12 cellular contexts compared by ENCODE assay signal in the genomic region with DNA sequence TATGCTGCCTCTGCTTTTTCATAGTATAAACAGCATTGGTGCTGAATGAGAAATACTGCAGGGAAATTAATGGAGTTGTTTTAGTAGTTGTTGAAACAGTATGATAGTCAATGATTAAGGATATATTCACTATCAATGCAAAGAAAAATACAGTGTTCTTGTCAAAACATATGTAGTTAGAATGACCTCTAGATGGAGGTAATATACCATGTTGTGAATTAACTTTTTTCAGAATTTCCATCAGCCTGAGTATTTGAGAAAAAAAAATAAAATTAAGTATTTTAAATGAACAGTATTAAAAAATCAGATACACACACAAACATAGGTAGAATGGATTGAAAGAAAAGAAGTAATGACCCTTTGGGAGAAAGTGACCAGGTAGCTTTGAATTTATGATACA. TPM values are rescaled to one million over a fixed set of nuclear protein-coding genes. Genes with fewer than 3 reads are reported as not detected.
A peak's percentile ranks its signal among the peaks of the same experiment; 100 is the strongest.
DNase-seq lines count a peak whose midpoint lies in the region; ATAC-seq and TF ChIP-seq lines count a peak whose summit lies in the region.
"Had no signal": no experiment of that assay in that cellular context is flagged by ENCODE, and none has a peak within 500 bp of the region (broad histone marks: within the 10 kb centered on the region; RNA-seq: fewer than 3 reads in every experiment).

No MANE protein-coding gene starts in this region.

- H3K9ac ChIP-seq in SK-N-SH (no peak overlapping the region), OCI-LY3 (ENCODE audit: low read length) (no peak overlapping the region), endodermal cell (ENCODE audit: extremely low read depth, low read length, poor library complexity, severe bottlenecking) (no peak overlapping the region)

- H3K9me3 Mint-ChIP-seq in endodermal cell, result no peaks in the 10 kb centered on the region
- no peaks in the 10 kb centered on the region for H3K9me3 Mint-ChIP-seq in activated CD4-positive, alpha-beta T cell treated with anti-CD3 and anti-CD28 coated beads, Interleukin-2, amount 10 ng/mL, durations not matched to agents 7 days and 5 days
- no peaks in the 10 kb centered on the region for H3K9me3 Mint-ChIP-seq in activated CD4-positive, alpha-beta memory T cell treated with anti-CD3 and anti-CD28 coated beads, Interleukin-2, amount 10 ng/mL, durations not matched to agents 7 days and 5 days

- H4K20me1 ChIP-seq in SK-N-SH (ENCODE audit: insufficient read depth) (no peaks in the 10 kb centered on the region), OCI-LY3 (ENCODE audit: insufficient read depth, low read length) (no peaks in the 10 kb centered on the region)

- H3K4me1 ChIP-seq in SK-N-SH (ENCODE audit: control insufficient read depth in 1 of 2, insufficient read depth in 2 of 2, low read depth in 1 of 2, low read length in 1 of 2) (peaks cover 0 to 3% of the 10 kb centered on the region in 2 experiments; a peak in 2 of 4 replicates), OCI-LY3 (ENCODE audit: low read length) (peaks cover 5% of the 10 kb centered on the region; the same call in 1 of the 2 replicates), endodermal cell (ENCODE audit: control insufficient read depth, insufficient read depth, low read length) (no peaks in the 10 kb centered on the region)

- no peak for TF ChIP-seq EP300 in SK-N-SH (IDR thresholded peaks at IDR 0.05; ENCODE audit: borderline replicate concordance in 1 of 2, low read depth in 1 of 2, low read length in 1 of 2)

- POLR2A ChIA-PET in SK-N-SH (lab: Yijun Ruan, JAX), result no interaction called here
- POLR2A ChIA-PET in activated CD4-positive, alpha-beta T cell treated with anti-CD3 and anti-CD28 coated beads, Interleukin-2, amount 10 ng/mL, durations not matched to agents 7 days and 5 days (lab: Charles Lee), result no interaction called here
- POLR2A ChIA-PET in activated CD4-positive, alpha-beta memory T cell treated with anti-CD3 and anti-CD28 coated beads, Interleukin-2, amount 10 ng/mL, durations not matched to agents 7 days and 5 days (lab: Charles Lee), result no interaction called here

- no peaks in the 10 kb centered on the region for H3K27me3 Mint-ChIP-seq in endodermal cell (ENCODE audit: insufficient read depth)
- no peaks in the 10 kb centered on the region for H3K27me3 Mint-ChIP-seq in activated CD4-positive, alpha-beta T cell treated with anti-CD3 and anti-CD28 coated beads, Interleukin-2, amount 10 ng/mL, durations not matched to agents 7 days and 5 days
- H3K27me3 Mint-ChIP-seq in activated CD4-positive, alpha-beta memory T cell treated with anti-CD3 and anti-CD28 coated beads, Interleukin-2, amount 10 ng/mL, durations not matched to agents 7 days and 5 days, result no peaks in the 10 kb centered on the region

- H2AFZ ChIP-seq in SK-N-SH (ENCODE audit: low read depth), result no peak overlapping the region
- no peak overlapping the region for H2AFZ ChIP-seq in OCI-LY3 (ENCODE audit: low read depth, low read length)

- H3K9me3 ChIP-seq in SK-N-SH (no peaks in the 10 kb centered on the region), OCI-LY3 (ENCODE audit: insufficient read depth, low read length) (no peaks in the 10 kb centered on the region), endodermal cell (ENCODE audit: control insufficient read depth, low read length) (no peaks in the 10 kb centered on the region)

- H3K27ac ChIP-seq in SK-N-SH (ENCODE audit: low read depth in 2 of 2, low read length in 1 of 2) (no peak overlapping the region; a peak in 1 of 4 replicates), OCI-LY3 (ENCODE audit: low read length) (no peak overlapping the region), endodermal cell (ENCODE audit: low read depth, low read length) (no peak overlapping the region)

- H3K9me2 ChIP-seq in SK-N-SH, result no peaks in the 10 kb centered on the region

- no peak for ATAC-seq in SK-N-SH treated with all-trans-retinoic acid at 6 μM for 48 hours
- no peak for ATAC-seq in HG02798 (IDR thresholded peaks at IDR 0.05; ENCODE audit: poor library complexity, unreplicated experiment)
- ATAC-seq: T-helper 17 cell had no signal

- H3K4me1 Mint-ChIP-seq in endodermal cell, result peaks cover 5% of the 10 kb centered on the region
- H3K4me1 Mint-ChIP-seq in activated CD4-positive, alpha-beta T cell treated with anti-CD3 and anti-CD28 coated beads, Interleukin-2, amount 10 ng/mL, durations not matched to agents 7 days and 5 days, result peaks cover 5% of the 10 kb centered on the region
- peaks cover 6% of the 10 kb centered on the region for H3K4me1 Mint-ChIP-seq in activated CD4-positive, alpha-beta memory T cell treated with anti-CD3 and anti-CD28 coated beads, Interleukin-2, amount 10 ng/mL, durations not matched to agents 7 days and 5 days

- TF ChIP-seq CTCF in SK-N-SH (IDR thresholded peaks at IDR 0.05) (peak; percentile 59), OCI-LY3 (IDR thresholded peaks at IDR 0.05; ENCODE audit: low read depth, low read length) (peak; percentile 48), endodermal cell (conservative IDR thresholded peaks at IDR 0.05) (peak; percentile 51), retinal pigment epithelial cell (conservative IDR thresholded peaks at IDR 0.05; ENCODE audit: low read depth, low read length) (peak; percentile 25)

- H3K27ac Mint-ChIP-seq in endodermal cell, result no peak overlapping the region
- no peak overlapping the region for H3K27ac Mint-ChIP-seq in activated CD4-positive, alpha-beta T cell treated with anti-CD3 and anti-CD28 coated beads, Interleukin-2, amount 10 ng/mL, durations not matched to agents 7 days and 5 days
- no peak overlapping the region for H3K27ac Mint-ChIP-seq in activated CD4-positive, alpha-beta memory T cell treated with anti-CD3 and anti-CD28 coated beads, Interleukin-2, amount 10 ng/mL, durations not matched to agents 7 days and 5 days
- H3K27ac Mint-ChIP-seq: T-helper 17 cell had no signal

- no peaks in the 10 kb centered on the region for H3F3A ChIP-seq in SK-N-SH (replicated peaks; ENCODE audit: insufficient read depth)

- H3K27me3 ChIP-seq in SK-N-SH (ENCODE audit: insufficient read depth), result no peaks in the 10 kb centered on the region
- no peaks in the 10 kb centered on the region for H3K27me3 ChIP-seq in OCI-LY3 (ENCODE audit: low read depth, low read length)
- no peaks in the 10 kb centered on the region for H3K27me3 ChIP-seq in endodermal cell (ENCODE audit: control insufficient read depth, insufficient read depth, low read length, poor library complexity, severe bottlenecking)

- H3K36me3 ChIP-seq in SK-N-SH (replicated peaks in 1 of 2; ENCODE audit: control insufficient read depth in 1 of 2, insufficient read depth in 2 of 2, low read length in 1 of 2) (peaks cover 0 to 19% of the 10 kb centered on the region in 2 experiments), OCI-LY3 (replicated peaks; ENCODE audit: low read depth, low read length) (no peaks in the 10 kb centered on the region), endodermal cell (ENCODE audit: control insufficient read depth, insufficient read depth, low read length) (no peaks in the 10 kb centered on the region)

- TF ChIP-seq RAD21 in SK-N-SH (IDR thresholded peaks at IDR 0.05; ENCODE audit: low read length), result peak; percentile 78

- CTCF ChIA-PET in SK-N-SH (lab: Yijun Ruan, JAX), result interaction anchor here (0.7 to 3.9 kb wide), 29 partner anchors 9 to 589 kb away, joined by 3 to 59 read pairs (median 4); a partner anchor contains a TSS
- CTCF ChIA-PET in activated CD4-positive, alpha-beta T cell treated with anti-CD3 and anti-CD28 coated beads, Interleukin-2, amount 10 ng/mL, durations not matched to agents 7 days and 5 days (lab: Charles Lee), result no interaction called here
- CTCF ChIA-PET in activated CD4-positive, alpha-beta memory T cell treated with anti-CD3 and anti-CD28 coated beads, Interleukin-2, amount 10 ng/mL, durations not matched to agents 7 days and 5 days (lab: Charles Lee), result interaction anchor here (0.7 kb wide), 1 partner anchor 131 kb away, joined by 3 read pairs; no protein-coding TSS in a partner anchor

- H3K4me3 ChIP-seq in SK-N-SH (ENCODE audit: low read depth in 2 of 2, low read length in 1 of 2) (no peak overlapping the region), OCI-LY3 (ENCODE audit: low read length) (no peak overlapping the region), endodermal cell (ENCODE audit: low read length) (no peak overlapping the region), retinal pigment epithelial cell (ENCODE audit: low read length) (no peak overlapping the region)

- no peaks in the 10 kb centered on the region for H3K79me2 ChIP-seq in SK-N-SH (ENCODE audit: insufficient read depth)
- H3K79me2 ChIP-seq in OCI-LY3 (ENCODE audit: low read length), result no peaks in the 10 kb centered on the region

- peaks cover 4% of the 10 kb centered on the region for H3K36me3 Mint-ChIP-seq in endodermal cell (ENCODE audit: low read depth)
- H3K36me3 Mint-ChIP-seq in activated CD4-positive, alpha-beta T cell treated with anti-CD3 and anti-CD28 coated beads, Interleukin-2, amount 10 ng/mL, durations not matched to agents 7 days and 5 days (ENCODE audit: low read depth), result no peaks in the 10 kb centered on the region
- H3K36me3 Mint-ChIP-seq in activated CD4-positive, alpha-beta memory T cell treated with anti-CD3 and anti-CD28 coated beads, Interleukin-2, amount 10 ng/mL, durations not matched to agents 7 days and 5 days (ENCODE audit: low read depth), result no peaks in the 10 kb centered on the region

- no peak for DNase-seq in SK-N-SH
- no peak for DNase-seq in endodermal cell
- no peak for DNase-seq in retinal pigment epithelial cell (ENCODE audit: low read depth)
- DNase-seq in activated CD4-positive, alpha-beta T cell treated with anti-CD3 and anti-CD28 coated beads, Interleukin-2, amount 10 ng/mL, durations not matched to agents 7 days and 5 days, result no peak
- DNase-seq in activated CD4-positive, alpha-beta memory T cell treated with anti-CD3 and anti-CD28 coated beads, Interleukin-2, amount 10 ng/mL, durations not matched to agents 7 days and 5 days, result no peak
- DNase-seq: amniotic stem cell, GDM1, NCI-H524 treated with DMSO at 0.1 percent for 48 hours, T-helper 17 cell had no signal

- H3K4me2 ChIP-seq in SK-N-SH (no peak overlapping the region), OCI-LY3 (ENCODE audit: low read length) (no peak overlapping the region)

- H3K4me3 Mint-ChIP-seq in endodermal cell, result no peak overlapping the region
- H3K4me3 Mint-ChIP-seq in activated CD4-positive, alpha-beta T cell treated with anti-CD3 and anti-CD28 coated beads, Interleukin-2, amount 10 ng/mL, durations not matched to agents 7 days and 5 days, result no peak overlapping the region
- H3K4me3 Mint-ChIP-seq in activated CD4-positive, alpha-beta memory T cell treated with anti-CD3 and anti-CD28 coated beads, Interleukin-2, amount 10 ng/mL, durations not matched to agents 7 days and 5 days, result no peak overlapping the region
- H3K4me3 Mint-ChIP-seq: T-helper 17 cell had no signal

RNA-seq across cellular contexts. Expression of a gene that starts 59.5 kb away (rescaled TPM):
- polyA plus RNA-seq in SK-N-SH (2012; rRNA removed), result 7.3 and 15.3 TPM in 2 replicates
- 13.7 and 24.4 TPM in 2 replicates for polyA plus RNA-seq in SK-N-SH (2012; cell fraction: cytosol; rRNA removed)
- polyA plus RNA-seq in SK-N-SH (2012; cell fraction: nucleus; rRNA removed), result 7.1 and 18.5 TPM in 2 replicates
- 1 to 10 TPM; 3.9 to 4.9 TPM for total RNA-seq in endodermal cell
- 4.3 TPM for polyA plus RNA-seq in endodermal cell (2013, experiment 1 of 2)
- polyA plus RNA-seq in endodermal cell (2013, experiment 2 of 2), result 3.6 TPM
- total RNA-seq in activated CD4-positive, alpha-beta T cell treated with anti-CD3 and anti-CD28 coated beads, Interleukin-2, amount 10 ng/mL, durations not matched to agents 7 days and 5 days, result 1 to 10 TPM; 2.0 to 2.9 TPM
- total RNA-seq in activated CD4-positive, alpha-beta memory T cell treated with anti-CD3 and anti-CD28 coated beads, Interleukin-2, amount 10 ng/mL, durations not matched to agents 7 days and 5 days, result 1 to 10 TPM; 1.5 to 2.3 TPM
